1 cellular context compared by ENCODE assay signal in the genomic region with DNA sequence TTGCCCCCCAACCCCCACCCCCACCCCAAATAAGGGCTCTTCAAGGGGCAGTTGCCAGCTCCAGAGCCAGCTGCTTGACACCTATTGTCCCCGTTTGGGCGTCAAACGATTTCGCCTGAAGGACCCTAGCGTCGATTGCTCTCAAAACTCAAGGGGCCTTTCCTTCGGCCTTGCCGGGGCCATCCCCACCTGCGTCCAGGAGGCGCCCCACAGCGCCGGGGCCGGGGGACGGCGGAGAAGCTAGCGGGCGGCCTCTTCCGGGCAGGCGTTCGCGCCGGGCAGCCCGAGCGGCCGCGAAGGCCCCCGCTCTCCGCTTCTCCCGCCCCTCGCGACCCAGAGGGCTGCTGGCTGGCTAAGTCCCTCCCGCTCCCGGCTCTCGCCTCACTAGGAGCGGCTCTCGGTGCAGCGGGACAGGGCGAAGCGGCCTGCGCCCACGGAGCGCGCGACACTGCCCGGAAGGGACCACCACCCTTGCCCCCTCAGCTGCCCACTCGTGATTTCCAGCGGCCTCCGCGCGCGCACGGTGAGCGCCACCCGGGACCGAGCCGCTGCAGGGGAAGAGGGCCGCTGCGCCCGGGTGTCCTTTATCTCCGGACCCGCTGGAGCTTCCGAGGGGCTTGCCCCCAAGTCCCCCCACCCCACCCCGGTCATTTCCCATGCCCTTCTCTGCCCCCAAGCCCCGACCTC.
TF ChIP-seq lines count a peak whose summit lies in the region.

A gene with protein sequence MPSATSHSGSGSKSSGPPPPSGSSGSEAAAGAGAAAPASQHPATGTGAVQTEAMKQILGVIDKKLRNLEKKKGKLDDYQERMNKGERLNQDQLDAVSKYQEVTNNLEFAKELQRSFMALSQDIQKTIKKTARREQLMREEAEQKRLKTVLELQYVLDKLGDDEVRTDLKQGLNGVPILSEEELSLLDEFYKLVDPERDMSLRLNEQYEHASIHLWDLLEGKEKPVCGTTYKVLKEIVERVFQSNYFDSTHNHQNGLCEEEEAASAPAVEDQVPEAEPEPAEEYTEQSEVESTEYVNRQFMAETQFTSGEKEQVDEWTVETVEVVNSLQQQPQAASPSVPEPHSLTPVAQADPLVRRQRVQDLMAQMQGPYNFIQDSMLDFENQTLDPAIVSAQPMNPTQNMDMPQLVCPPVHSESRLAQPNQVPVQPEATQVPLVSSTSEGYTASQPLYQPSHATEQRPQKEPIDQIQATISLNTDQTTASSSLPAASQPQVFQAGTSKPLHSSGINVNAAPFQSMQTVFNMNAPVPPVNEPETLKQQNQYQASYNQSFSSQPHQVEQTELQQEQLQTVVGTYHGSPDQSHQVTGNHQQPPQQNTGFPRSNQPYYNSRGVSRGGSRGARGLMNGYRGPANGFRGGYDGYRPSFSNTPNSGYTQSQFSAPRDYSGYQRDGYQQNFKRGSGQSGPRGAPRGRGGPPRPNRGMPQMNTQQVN (plus strand): TSS at position 383 of the 687 bp plus-strand sequence. CDS start 690 bp downstream, outside the sequence.

TF ChIP-seq in neural cell, 6 proteins besides CTCF, POLR2A, EP300 and RAD21:
- peak; percentile 2 for TF ChIP-seq MXI1 (conservative IDR thresholded peaks at IDR 0.05; ENCODE audit: poor library complexity, severe bottlenecking)
- peak; percentile 78 for TF ChIP-seq TAF1 (IDR thresholded peaks at IDR 0.05; ENCODE audit: low read depth)
- peak; percentile 92 for TF ChIP-seq POLR2AphosphoS5 (IDR thresholded peaks at IDR 0.05)
- TF ChIP-seq, protein P1, sequence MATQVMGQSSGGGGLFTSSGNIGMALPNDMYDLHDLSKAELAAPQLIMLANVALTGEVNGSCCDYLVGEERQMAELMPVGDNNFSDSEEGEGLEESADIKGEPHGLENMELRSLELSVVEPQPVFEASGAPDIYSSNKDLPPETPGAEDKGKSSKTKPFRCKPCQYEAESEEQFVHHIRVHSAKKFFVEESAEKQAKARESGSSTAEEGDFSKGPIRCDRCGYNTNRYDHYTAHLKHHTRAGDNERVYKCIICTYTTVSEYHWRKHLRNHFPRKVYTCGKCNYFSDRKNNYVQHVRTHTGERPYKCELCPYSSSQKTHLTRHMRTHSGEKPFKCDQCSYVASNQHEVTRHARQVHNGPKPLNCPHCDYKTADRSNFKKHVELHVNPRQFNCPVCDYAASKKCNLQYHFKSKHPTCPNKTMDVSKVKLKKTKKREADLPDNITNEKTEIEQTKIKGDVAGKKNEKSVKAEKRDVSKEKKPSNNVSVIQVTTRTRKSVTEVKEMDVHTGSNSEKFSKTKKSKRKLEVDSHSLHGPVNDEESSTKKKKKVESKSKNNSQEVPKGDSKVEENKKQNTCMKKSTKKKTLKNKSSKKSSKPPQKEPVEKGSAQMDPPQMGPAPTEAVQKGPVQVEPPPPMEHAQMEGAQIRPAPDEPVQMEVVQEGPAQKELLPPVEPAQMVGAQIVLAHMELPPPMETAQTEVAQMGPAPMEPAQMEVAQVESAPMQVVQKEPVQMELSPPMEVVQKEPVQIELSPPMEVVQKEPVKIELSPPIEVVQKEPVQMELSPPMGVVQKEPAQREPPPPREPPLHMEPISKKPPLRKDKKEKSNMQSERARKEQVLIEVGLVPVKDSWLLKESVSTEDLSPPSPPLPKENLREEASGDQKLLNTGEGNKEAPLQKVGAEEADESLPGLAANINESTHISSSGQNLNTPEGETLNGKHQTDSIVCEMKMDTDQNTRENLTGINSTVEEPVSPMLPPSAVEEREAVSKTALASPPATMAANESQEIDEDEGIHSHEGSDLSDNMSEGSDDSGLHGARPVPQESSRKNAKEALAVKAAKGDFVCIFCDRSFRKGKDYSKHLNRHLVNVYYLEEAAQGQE (IDR thresholded peaks at IDR 0.05; ENCODE audit: borderline replicate concordance) = peak; percentile 84
- no peak for TF ChIP-seq EZH2 (IDR thresholded peaks at IDR 0.05; ENCODE audit: borderline replicate concordance, insufficient read depth, low read length, poor library complexity, severe bottlenecking)
- peak; percentile 35 for TF ChIP-seq SMC3 (conservative IDR thresholded peaks at IDR 0.05; ENCODE audit: poor library complexity)
